15 cellular contexts compared by ENCODE assay signal in the genomic region with DNA sequence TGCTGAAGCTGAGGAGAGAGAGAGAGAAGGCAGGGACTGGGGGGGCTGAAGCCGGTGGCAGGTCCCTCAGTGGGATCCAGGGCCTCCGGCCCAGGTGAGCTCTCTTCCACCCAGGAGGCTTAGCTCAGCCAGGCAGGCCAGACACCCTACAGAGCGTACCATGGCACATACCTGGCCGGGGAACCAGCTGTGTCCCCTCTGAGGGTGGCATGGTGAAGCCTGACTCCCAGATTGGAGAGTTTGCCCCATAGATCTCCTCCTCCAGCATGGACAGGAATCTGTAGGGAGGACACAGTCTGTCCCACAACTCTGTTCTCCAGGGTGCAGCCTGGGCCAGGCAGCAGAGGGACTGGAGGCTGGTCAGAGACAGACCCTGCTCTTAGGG. TPM values are rescaled to one million over a fixed set of nuclear protein-coding genes. Genes with fewer than 3 reads are reported as not detected.
"Had no signal": no experiment of that assay in that cellular context is flagged by ENCODE, and none has a peak within 500 bp of the region (broad histone marks: within the 10 kb centered on the region; RNA-seq: fewer than 3 reads in every experiment).

No MANE protein-coding gene starts in this region.

- H3K9me3 Mint-ChIP-seq: activated T-cell treated with anti-CD3 and anti-CD28 coated beads, Interleukin-2, amount 50 U/mL, for 72 hours; effector memory CD8-positive, alpha-beta T cell had no signal

- H3K27ac Mint-ChIP-seq: activated T-cell treated with anti-CD3 and anti-CD28 coated beads, Interleukin-2, amount 50 U/mL, for 72 hours had no signal

- H3K9me3 ChIP-seq: ascending aorta, thoracic aorta had no signal

- H3K4me3 Mint-ChIP-seq: effector memory CD8-positive, alpha-beta T cell had no signal

- H3K36me3 ChIP-seq: thoracic aorta had no signal

- H3K4me3 ChIP-seq: ascending aorta, thoracic aorta had no signal

- H3K27me3 Mint-ChIP-seq: effector memory CD8-positive, alpha-beta T cell had no signal

- DNase-seq: effector memory CD8-positive, alpha-beta T cell; foreskin melanocyte had no signal

- H3K27ac ChIP-seq: ascending aorta, epithelial cell of prostate, thoracic aorta had no signal

- H3K27me3 ChIP-seq: ascending aorta had no signal

- ATAC-seq: effector memory CD8-positive, alpha-beta T cell; sciatic nerve had no signal

RNA-seq across cellular contexts. Expression of a gene that starts 4.5 kb away (rescaled TPM):
- total RNA-seq: ascending aorta, bronchial epithelial cell, chondrocyte, fibroblast of lung, osteocyte, pulmonary artery endothelial cell, sciatic nerve, thoracic aorta, urinary bladder had no signal
- polyA plus RNA-seq: fibroblast of lung, neural cell had no signal

RNA-seq across cellular contexts. Expression of a gene that starts 19.8 kb away (rescaled TPM):
- total RNA-seq: ascending aorta, dermis blood vessel endothelial cell, pulmonary artery endothelial cell, thoracic aorta had no signal
